19 cellular contexts compared by ENCODE assay signal in the genomic region with DNA sequence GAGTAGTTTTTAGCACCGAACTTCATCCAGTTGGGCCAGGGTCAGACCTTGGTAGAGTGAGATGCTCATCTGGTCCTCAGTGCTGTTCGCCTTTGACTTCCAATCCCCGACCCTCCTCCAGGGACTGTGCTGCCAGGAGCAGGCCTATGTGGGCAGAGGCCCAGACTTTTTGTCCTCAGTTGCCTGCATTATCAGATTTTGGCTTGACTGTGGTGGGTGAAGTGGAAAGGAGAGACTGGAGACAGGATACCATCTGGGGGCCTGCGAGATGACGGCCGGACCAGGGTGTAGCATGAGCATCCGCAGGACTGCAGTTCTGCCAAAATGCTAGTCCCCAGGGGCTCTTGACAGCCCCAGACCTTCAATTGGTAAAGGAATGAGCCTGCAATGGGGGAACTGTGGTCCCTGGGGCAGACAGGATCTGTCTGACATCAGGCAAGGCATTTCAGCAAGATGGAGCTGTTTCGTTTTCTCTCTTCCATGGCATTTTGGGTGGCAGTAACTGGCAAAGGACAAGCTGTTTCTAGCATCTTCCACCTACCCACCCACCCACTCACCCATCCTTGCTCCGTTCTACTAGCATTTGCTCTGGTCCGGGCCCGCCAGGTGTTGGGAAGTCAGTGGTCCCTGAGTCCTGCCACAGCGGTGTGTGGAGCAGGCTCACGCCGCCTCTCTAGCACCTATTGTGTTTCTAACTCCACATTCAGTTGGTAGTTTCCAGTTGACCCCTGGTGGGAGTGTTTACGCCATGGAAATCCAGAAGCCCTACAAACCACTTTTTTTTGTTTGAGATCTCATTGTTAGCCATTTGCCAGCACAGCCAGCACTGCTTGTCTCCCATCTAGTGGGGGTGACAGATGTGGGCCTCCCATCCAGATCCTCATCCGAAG. TPM values are rescaled to one million over a fixed set of nuclear protein-coding genes. Genes with fewer than 3 reads are reported as not detected.
DNase-seq lines count a peak whose midpoint lies in the region; ATAC-seq and TF ChIP-seq lines count a peak whose summit lies in the region.
"Had no signal": no experiment of that assay in that cellular context is flagged by ENCODE, and none has a peak within 500 bp of the region (broad histone marks: within the 10 kb centered on the region; RNA-seq: fewer than 3 reads in every experiment).

No MANE protein-coding gene starts in this region.

- H3K36me3 ChIP-seq in Peyer's patch = no peaks in the 10 kb centered on the region
- H3K36me3 ChIP-seq in left lung = no peaks in the 10 kb centered on the region
- H3K36me3 ChIP-seq: upper lobe of left lung had no signal

- H3K27me3 ChIP-seq in Peyer's patch = no peaks in the 10 kb centered on the region
- H3K27me3 ChIP-seq in left lung = peaks cover 0 to 16% of the 10 kb centered on the region in 2 donors
- H3K27me3 ChIP-seq: upper lobe of left lung had no signal

- H3K4me1 ChIP-seq in Peyer's patch (no peaks in the 10 kb centered on the region), left lung (no peaks in the 10 kb centered on the region)
- H3K4me1 ChIP-seq: upper lobe of left lung had no signal

- H3K36me3 Mint-ChIP-seq in activated CD4-positive, alpha-beta T cell treated with anti-CD3 and anti-CD28 coated beads, Interleukin-2, amount 10 ng/mL, durations not matched to agents 7 days and 5 days (ENCODE audit: low read depth) = no peaks in the 10 kb centered on the region

- TF ChIP-seq CTCF in Peyer's patch (IDR thresholded peaks at IDR 0.05) (no peak), left lung (IDR thresholded peaks at IDR 0.05) (no peak)

- H3K9me3 ChIP-seq in Peyer's patch (no peaks in the 10 kb centered on the region), left lung (no peaks in the 10 kb centered on the region)
- H3K9me3 ChIP-seq: upper lobe of left lung had no signal

- CTCF ChIA-PET in activated CD4-positive, alpha-beta T cell treated with anti-CD3 and anti-CD28 coated beads, Interleukin-2, amount 10 ng/mL, durations not matched to agents 7 days and 5 days (lab: Charles Lee) = interaction anchor here (1.0 to 1.6 kb wide), 2 partner anchors 24 to 51 kb away, joined by 3 read pairs; no protein-coding TSS in a partner anchor

- no peak overlapping the region for H3K4me3 Mint-ChIP-seq in activated CD4-positive, alpha-beta T cell treated with anti-CD3 and anti-CD28 coated beads, Interleukin-2, amount 10 ng/mL, durations not matched to agents 7 days and 5 days
- H3K4me3 Mint-ChIP-seq: CD4-positive, alpha-beta T cell had no signal

- no peaks in the 10 kb centered on the region for H3K9me3 Mint-ChIP-seq in activated CD4-positive, alpha-beta T cell treated with anti-CD3 and anti-CD28 coated beads, Interleukin-2, amount 10 ng/mL, durations not matched to agents 7 days and 5 days

- no peaks in the 10 kb centered on the region for H3K4me1 Mint-ChIP-seq in activated CD4-positive, alpha-beta T cell treated with anti-CD3 and anti-CD28 coated beads, Interleukin-2, amount 10 ng/mL, durations not matched to agents 7 days and 5 days

- no peak for ATAC-seq in left lung
- ATAC-seq in GM18519 (IDR thresholded peaks at IDR 0.05; ENCODE audit: low FRiP score, unreplicated experiment) = no peak
- no peak for ATAC-seq in GM18498 (IDR thresholded peaks at IDR 0.05; ENCODE audit: unreplicated experiment)

- H3K27ac Mint-ChIP-seq in activated CD4-positive, alpha-beta T cell treated with anti-CD3 and anti-CD28 coated beads, Interleukin-2, amount 10 ng/mL, durations not matched to agents 7 days and 5 days = no peak overlapping the region
- H3K27ac Mint-ChIP-seq: CD4-positive, alpha-beta T cell had no signal

- no peak for TF ChIP-seq POLR2A in Peyer's patch (IDR thresholded peaks at IDR 0.05)

- H3K4me3 ChIP-seq in Peyer's patch = no peak overlapping the region
- H3K4me3 ChIP-seq in left lung = no peak overlapping the region
- H3K4me3 ChIP-seq: upper lobe of left lung had no signal

- H3K27ac ChIP-seq in Peyer's patch (no peak overlapping the region), left lung (no peak overlapping the region)
- H3K27ac ChIP-seq: upper lobe of left lung had no signal

- intact Hi-C loops in left lung (cut with DNase I) = no loop called here

- no peaks in the 10 kb centered on the region for H3K27me3 Mint-ChIP-seq in activated CD4-positive, alpha-beta T cell treated with anti-CD3 and anti-CD28 coated beads, Interleukin-2, amount 10 ng/mL, durations not matched to agents 7 days and 5 days
- H3K27me3 Mint-ChIP-seq: CD4-positive, alpha-beta T cell had no signal

- peak; percentile 3 for DNase-seq in activated CD4-positive, alpha-beta T cell treated with anti-CD3 and anti-CD28 coated beads, Interleukin-2, amount 10 ng/mL, durations not matched to agents 7 days and 5 days
- no peak for DNase-seq in activated CD4-positive, alpha-beta T cell treated with anti-CD3 and anti-CD28 coated beads, Interleukin-2, amount 50 U/mL, for 1 hour
- DNase-seq in Peyer's patch = peak in 2 of 3 donors; percentile 9 to 36
- peak; percentile 18 to 41 for DNase-seq in left lung
- peak; percentile 13 for DNase-seq in stimulated activated CD8-positive, alpha-beta memory T cell treated with anti-CD3 and anti-CD28 coated beads, Interleukin-4, amount 100 ng/mL, for 48 hours
- no peak for DNase-seq in superior temporal gyrus (ENCODE audit: extremely low spot score)
- DNase-seq: amniotic stem cell; DMS153; GDM1; HCEC 1CT; NCI-H1105; SHP77 treated with DMSO at 0.1 percent for 48 hours; stimulated activated naive CD4-positive, alpha-beta T cell; T-helper 1 cell had no signal

- POLR2A ChIA-PET in activated CD4-positive, alpha-beta T cell treated with anti-CD3 and anti-CD28 coated beads, Interleukin-2, amount 10 ng/mL, durations not matched to agents 7 days and 5 days (lab: Charles Lee) = no interaction called here

RNA-seq across cellular contexts. Expression of a gene that starts 53.5 kb away (rescaled TPM):
- not detected for total RNA-seq in activated CD4-positive, alpha-beta T cell treated with anti-CD3 and anti-CD28 coated beads, Interleukin-2, amount 10 ng/mL, durations not matched to agents 7 days and 5 days
- total RNA-seq in Peyer's patch (under 1 TPM in 1 of 4 donors, not detected in 3; 0.09 TPM), left lung (not detected)
- total RNA-seq: CD4-positive, alpha-beta T cell; mononuclear cell; upper lobe of left lung had no signal

RNA-seq across cellular contexts. Expression of a gene that starts 56.3 kb away (rescaled TPM):
- not detected for total RNA-seq in activated CD4-positive, alpha-beta T cell treated with anti-CD3 and anti-CD28 coated beads, Interleukin-2, amount 10 ng/mL, durations not matched to agents 7 days and 5 days
- 100 to 1,000 TPM in 3 of 4 donors, 10 to 100 TPM in 1; 90.8 to 302 (median 245) TPM for total RNA-seq in Peyer's patch
- under 1 TPM in 1 of 2 donors, not detected in 1; 0.63 TPM for total RNA-seq in left lung
- total RNA-seq: CD4-positive, alpha-beta T cell; mononuclear cell had no signal

Comparison
In these comparisons a context has a peak if more than half of its experiments do, and no peak if none do; other contexts are left out.
1. DNase-seq: peak in activated CD4-positive, alpha-beta T cell treated with anti-CD3 and anti-CD28 coated beads, Interleukin-2, amount 10 ng/mL, durations not matched to agents 7 days and 5 days (single experiment), Peyer's patch (2 of 3), left lung (2 of 2) and stimulated activated CD8-positive, alpha-beta memory T cell treated with anti-CD3 and anti-CD28 coated beads, Interleukin-4, amount 100 ng/mL, for 48 hours (single experiment); none in activated CD4-positive, alpha-beta T cell treated with anti-CD3 and anti-CD28 coated beads, Interleukin-2, amount 50 U/mL, for 1 hour (single experiment) and superior temporal gyrus (single experiment).
2. RNA of a gene that starts 56.3 kb away (total RNA-seq): 90.8 to 302 TPM in Peyer's patch; 0.63 TPM in left lung and not detected in activated CD4-positive, alpha-beta T cell treated with anti-CD3 and anti-CD28 coated beads, Interleukin-2, amount 10 ng/mL, durations not matched to agents 7 days and 5 days; every median in the first group is over 10 times any median in the second.